ENCODE assay signal across 8 cellular contexts in genomic region chr1:924619-925323, GRCh38. TPM values are rescaled to one million over a fixed set of nuclear protein-coding genes. Genes with fewer than 3 reads are reported as not detected.
DNase-seq lines count a peak whose midpoint lies in the region; ATAC-seq lines count a peak whose summit lies in the region.

No MANE protein-coding gene starts in this region.

- peaks cover 66 to 86% of the 10 kb centered on the region in 2 donors for H3K27me3 Mint-ChIP-seq in stimulated activated naive B cell treated with anti-CD40 and anti-IgM and Interleukin-4, amounts not matched to agents 10 μg/mL and 1 μg/mL and 100 μg/mL, for 72 hours

- H3K36me3 Mint-ChIP-seq in stimulated activated naive B cell treated with anti-CD40 and anti-IgM and Interleukin-4, amounts not matched to agents 10 μg/mL and 1 μg/mL and 100 μg/mL, for 72 hours = peaks cover 0 to 4% of the 10 kb centered on the region in 2 donors

- H3K4me3 Mint-ChIP-seq in stimulated activated naive B cell treated with anti-CD40 and anti-IgM and Interleukin-4, amounts not matched to agents 10 μg/mL and 1 μg/mL and 100 μg/mL, for 72 hours = peak overlapping the region; percentile 56 to 65

- DNase-seq in NCI-H1092 treated with DMSO at 0.1 percent for 48 hours (lab: John Stamatoyannopoulos, UW) (peak; percentile 11), NCI-H1092 (lab: John Stamatoyannopoulos, UW) (no peak), SJCRH30 (peak; percentile 67 to 71), right cardiac atrium (peak; percentile 65 to 87 (median 87)), head of caudate nucleus (no peak)
- DNase-seq in stimulated activated naive B cell treated with anti-CD40 and anti-IgM and Interleukin-4, amounts not matched to agents 10 μg/mL and 1 μg/mL and 100 μg/mL, for 72 hours = no peak

- H3K36me3 ChIP-seq in SJCRH30 = no peaks in the 10 kb centered on the region

- ATAC-seq in right cardiac atrium (no peak), GM18907 (IDR thresholded peaks at IDR 0.05; ENCODE audit: unreplicated experiment) (no peak), HG02763 (IDR thresholded peaks at IDR 0.05; ENCODE audit: unreplicated experiment) (no peak)
- no peak for ATAC-seq in stimulated activated naive B cell treated with anti-CD40 and anti-IgM and Interleukin-4, amounts not matched to agents 10 μg/mL and 1 μg/mL and 100 μg/mL, for 72 hours (replicated peaks)

- H3K27me3 ChIP-seq in SJCRH30 (peaks cover under 1% of the 10 kb centered on the region; the same call in 1 of the 2 replicates), right cardiac atrium (ENCODE audit: control insufficient read depth, insufficient read depth) (no peaks in the 10 kb centered on the region)

- H3K9me3 ChIP-seq in SJCRH30 (replicated peaks) = no peaks in the 10 kb centered on the region
- no peaks in the 10 kb centered on the region for H3K9me3 ChIP-seq in right cardiac atrium (ENCODE audit: control insufficient read depth, low read length)

- intact Hi-C loops in right cardiac atrium (cut with DNase I) (no loop called here), head of caudate nucleus (cut with DNase I) (no loop called here)

- H3K4me1 Mint-ChIP-seq in stimulated activated naive B cell treated with anti-CD40 and anti-IgM and Interleukin-4, amounts not matched to agents 10 μg/mL and 1 μg/mL and 100 μg/mL, for 72 hours = peaks cover 22 to 30% of the 10 kb centered on the region in 2 donors

- WGBS in right cardiac atrium = under 1% methylated on average over 89 of the region's 89 CpGs

- H3K4me3 ChIP-seq in SJCRH30 (peak overlapping the region; percentile 69), right cardiac atrium (ENCODE audit: low read length) (peak overlapping the region; percentile 67)

- H3K27ac ChIP-seq in SJCRH30 = peak overlapping the region; percentile 8; the same call in 1 of the 2 replicates
- H3K27ac ChIP-seq in right cardiac atrium (ENCODE audit: low read length) = no peak overlapping the region

- no peaks in the 10 kb centered on the region for H3K9me3 Mint-ChIP-seq in stimulated activated naive B cell treated with anti-CD40 and anti-IgM and Interleukin-4, amounts not matched to agents 10 μg/mL and 1 μg/mL and 100 μg/mL, for 72 hours

- no peak overlapping the region for H3K27ac Mint-ChIP-seq in stimulated activated naive B cell treated with anti-CD40 and anti-IgM and Interleukin-4, amounts not matched to agents 10 μg/mL and 1 μg/mL and 100 μg/mL, for 72 hours

- H3K4me1 ChIP-seq in SJCRH30 = peaks cover 18% of the 10 kb centered on the region
- H3K4me1 ChIP-seq in right cardiac atrium (ENCODE audit: control insufficient read depth, insufficient read depth, low read length) = peaks cover 2% of the 10 kb centered on the region

RNA-seq across cellular contexts. Expression of gene SAMD11, which starts 1.0 kb away (rescaled TPM):
- total RNA-seq in SJCRH30 (2014; rRNA removed; shearing (Covaris generic)) = 39.0 and 39.2 TPM in 2 replicates
- total RNA-seq in right cardiac atrium = 10 to 100 TPM in 3 of 4 donors, 1 to 10 TPM in 1; 6.9 to 27.2 (median 11.4) TPM
- 7.8 TPM for polyA plus RNA-seq in right cardiac atrium

RNA-seq across cellular contexts. Expression of gene NOC2L, which starts 34.3 kb away (rescaled TPM):
- total RNA-seq in SJCRH30 (2014; rRNA removed; shearing (Covaris generic)) = 147 and 150 TPM in 2 replicates
- 10 to 100 TPM; 43.6 to 48.6 (median 45.5) TPM for total RNA-seq in right cardiac atrium
- 44.3 TPM for polyA plus RNA-seq in right cardiac atrium

RNA-seq across cellular contexts. Expression of gene KLHL17, which starts 35.6 kb away (rescaled TPM):
- total RNA-seq in SJCRH30 (2014; rRNA removed; shearing (Covaris generic)) = 8.4 and 15.1 TPM in 2 replicates
- 1 to 10 TPM; 5.0 to 9.7 (median 6.6) TPM for total RNA-seq in right cardiac atrium
- 5.3 TPM for polyA plus RNA-seq in right cardiac atrium

RNA-seq across cellular contexts. Expression of gene PLEKHN1, which starts 41.5 kb away (rescaled TPM):
- total RNA-seq in SJCRH30 (2014; rRNA removed; shearing (Covaris generic)) = 0.04 and 0.05 TPM in 2 replicates
- under 1 TPM in 1 of 4 donors, not detected in 3; 0.41 TPM for total RNA-seq in right cardiac atrium
- 0.14 TPM for polyA plus RNA-seq in right cardiac atrium

RNA-seq across cellular contexts. Expression of gene PERM1, which starts 57.1 kb away (rescaled TPM):
- 0.13 TPM in 1 of 2 replicates, not detected in the other for total RNA-seq in SJCRH30 (2014; rRNA removed; shearing (Covaris generic))
- 10 to 100 TPM; 44.4 to 78.0 (median 57.4) TPM for total RNA-seq in right cardiac atrium
- polyA plus RNA-seq in right cardiac atrium = 112 TPM

Comparison
In these comparisons a context has a peak if more than half of its experiments do, and no peak if none do; other contexts are left out.
1. DNase-seq: peak in NCI-H1092 treated with DMSO at 0.1 percent for 48 hours (single experiment), SJCRH30 (2 of 2) and right cardiac atrium (3 of 3); none in NCI-H1092 (single experiment), stimulated activated naive B cell treated with anti-CD40 and anti-IgM and Interleukin-4, amounts not matched to agents 10 μg/mL and 1 μg/mL and 100 μg/mL, for 72 hours (single experiment) and head of caudate nucleus (0 of 42).